7 cellular contexts compared by ENCODE assay signal in the genomic region with DNA sequence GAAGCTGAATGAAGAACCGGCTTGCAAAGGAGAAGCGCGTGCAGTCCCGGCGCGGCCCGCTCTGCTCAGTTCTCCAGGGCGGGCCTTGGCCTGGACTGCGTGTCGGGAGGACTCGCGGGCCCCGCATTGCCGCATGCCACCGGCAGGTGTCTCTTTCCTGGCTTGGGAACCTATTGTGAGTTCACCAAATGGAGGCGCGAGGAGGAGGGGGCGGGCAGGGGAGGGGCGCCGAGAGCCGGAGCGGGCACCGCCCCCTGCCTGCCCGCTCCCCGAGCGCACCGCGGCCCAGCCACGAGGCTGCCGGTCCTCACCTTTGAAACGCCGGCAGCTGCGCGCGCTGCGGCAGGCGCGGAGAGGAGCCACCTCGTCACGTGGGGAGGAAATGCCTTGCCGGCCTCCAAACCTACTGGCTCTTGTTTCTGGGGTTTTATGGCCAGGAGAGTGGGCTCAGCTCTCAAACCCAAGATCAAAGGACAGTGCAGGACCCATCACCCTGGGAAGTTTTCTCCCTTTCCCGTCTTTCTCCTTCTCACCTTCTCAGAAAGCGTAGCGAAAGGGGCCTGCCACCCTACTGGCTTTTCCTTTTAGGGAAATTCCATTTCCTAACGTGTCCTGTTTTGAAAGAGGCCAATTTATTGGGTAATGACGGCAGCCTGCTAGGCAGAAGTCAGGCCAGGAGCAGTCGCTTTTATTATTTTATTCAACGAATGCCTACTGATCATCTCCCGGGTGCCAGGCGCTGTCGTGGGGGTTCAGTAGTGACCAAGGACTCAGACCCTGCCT. TPM values are rescaled to one million over a fixed set of nuclear protein-coding genes. Genes with fewer than 3 reads are reported as not detected.
DNase-seq lines count a peak whose midpoint lies in the region; ATAC-seq and TF ChIP-seq lines count a peak whose summit lies in the region.

No MANE protein-coding gene starts in this region.

- DNase-seq in NCI-H82 (lab: John Stamatoyannopoulos, UW): peak; percentile 92
- DNase-seq in activated T-cell treated with anti-CD3 and anti-CD28 coated beads, Interleukin-2, amount 50 U/mL, for 1 hour: peak; percentile 93
- peak; percentile 88 for DNase-seq in erythroblast (lab: John Stamatoyannopoulos, UW)
- DNase-seq in mucosa of gallbladder (ENCODE audit: low spot score): peak; percentile 95
- DNase-seq in stimulated activated CD8-positive, alpha-beta memory T cell treated with anti-CD3 and anti-CD28 coated beads, Interleukin-4, amount 100 ng/mL, for 4 hours (ENCODE audit: low read depth in 2 of 2, low spot score in 1 of 2): peak; percentile 83 to 86

- ATAC-seq in GM18520 (IDR thresholded peaks at IDR 0.05; ENCODE audit: unreplicated experiment): peak; percentile 92
- peak; percentile 92 for ATAC-seq in HG02973 (IDR thresholded peaks at IDR 0.05; ENCODE audit: unreplicated experiment)

- TF ChIP-seq POLR2A in erythroblast (IDR thresholded peaks at IDR 0.05; ENCODE audit: low read length): no peak

RNA-seq across cellular contexts. Expression of a gene that starts 13.8 kb away (rescaled TPM):
- total RNA-seq in mucosa of gallbladder: not detected

RNA-seq across cellular contexts. Expression of a gene that starts 57.2 kb away (rescaled TPM):
- total RNA-seq in mucosa of gallbladder: 205 TPM

Comparison
In these comparisons a context has a peak if more than half of its experiments do, and no peak if none do; other contexts are left out.
1. Peak in every context shown above with its lines: DNase-seq and ATAC-seq.